9 cellular contexts compared by ENCODE assay signal in the genomic region with DNA sequence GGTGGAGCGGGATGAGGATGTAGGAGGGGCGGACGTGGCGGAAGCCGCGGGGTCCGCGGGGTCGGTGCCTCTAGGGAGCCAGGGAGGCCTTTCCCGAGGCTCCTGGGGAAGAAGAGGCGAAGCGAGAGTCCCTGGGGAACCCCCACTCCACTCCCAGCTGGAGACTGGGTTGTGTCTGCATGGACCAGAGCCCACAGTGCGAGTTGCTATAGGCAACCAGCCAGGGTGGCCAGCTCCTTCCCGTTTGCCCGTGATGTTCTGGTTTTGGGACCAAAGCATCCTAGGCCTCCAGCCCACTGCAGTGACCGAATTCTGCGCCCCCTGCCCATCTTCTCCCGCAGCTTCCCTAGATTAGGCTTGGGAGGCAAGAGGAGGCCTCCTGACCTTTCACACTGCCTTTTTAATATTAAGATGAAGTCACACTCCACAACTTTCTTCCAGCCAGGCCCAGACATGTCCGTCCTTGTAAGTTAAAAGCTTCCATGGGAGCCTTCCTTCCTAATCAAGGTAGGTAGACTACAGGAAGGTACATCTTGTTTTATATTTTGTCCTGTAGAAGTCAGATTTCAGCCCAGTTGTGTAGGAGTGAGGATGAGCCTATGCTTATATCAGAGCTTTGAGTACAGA. TPM values are rescaled to one million over a fixed set of nuclear protein-coding genes. Genes with fewer than 3 reads are reported as not detected.
DNase-seq lines count a peak whose midpoint lies in the region; ATAC-seq, FAIRE-seq and TF ChIP-seq lines count a peak whose summit lies in the region.
"Had no signal": no experiment of that assay in that cellular context is flagged by ENCODE, and none has a peak within 500 bp of the region (broad histone marks: within the 10 kb centered on the region; RNA-seq: fewer than 3 reads in every experiment).

No MANE protein-coding gene starts in this region.

- H3K23ac ChIP-seq in H1 (ENCODE audit: insufficient read length) = no peak overlapping the region

- H3K23me2 ChIP-seq in H1 (ENCODE audit: low read depth, low read length) = peaks cover 2% of the 10 kb centered on the region; the same call in 1 of the 2 replicates

- H3K27ac ChIP-seq in SJCRH30 = peak overlapping the region; percentile 97
- no peak overlapping the region for H3K27ac ChIP-seq in H1 (ENCODE audit: low read depth, low read length)
- peak overlapping the region; percentile 99 for H3K27ac ChIP-seq in vagina

- peak overlapping the region; percentile 25; the same call in 1 of the 2 replicates for H2AFZ ChIP-seq in H1 (ENCODE audit: low read length)

- no peaks in the 10 kb centered on the region for H3K9me3 ChIP-seq in BE2C
- H3K9me3 ChIP-seq in SJCRH30 (replicated peaks) = no peaks in the 10 kb centered on the region
- no peaks in the 10 kb centered on the region for H3K9me3 ChIP-seq in H1 (ENCODE audit: insufficient read depth in 2 of 2, low read depth in 1 of 2, low read length in 1 of 2)
- H3K9me3 ChIP-seq in vagina = no peaks in the 10 kb centered on the region

- H3K27me3 ChIP-seq in BE2C (no peaks in the 10 kb centered on the region), SJCRH30 (no peaks in the 10 kb centered on the region), H1 (replicated peaks in 1 of 4; ENCODE audit: control insufficient read depth in 3 of 4, extremely low read depth in 1 of 4, insufficient read depth in 3 of 4, low read length in 3 of 4) (no peaks in the 10 kb centered on the region), vagina (no peaks in the 10 kb centered on the region)

- peak overlapping the region in 3 of 4 experiments; percentile 62 to 78 (median 63); a peak in 5 of 7 replicates for H3K9ac ChIP-seq in H1 (replicated peaks in 1 of 4; ENCODE audit: extremely low read depth in 1 of 4, low read depth in 3 of 4, low read length in 3 of 4)

- no peak overlapping the region for H2BK12ac ChIP-seq in H1 (ENCODE audit: low read depth, low read length)

- peak overlapping the region; percentile 87 for H3K56ac ChIP-seq in H1 (replicated peaks; ENCODE audit: insufficient read length, low read depth, low read length)

- no peak for TF ChIP-seq POLR2A in H1 (IDR thresholded peaks at IDR 0.05; ENCODE audit: control extremely low read depth in 1 of 2, low read depth in 2 of 2, low read length in 2 of 2)
- TF ChIP-seq POLR2A in vagina (IDR thresholded peaks at IDR 0.05) = no peak

- H3K4me1 ChIP-seq in BE2C (no peaks in the 10 kb centered on the region), SJCRH30 (no peaks in the 10 kb centered on the region), H1 (replicated peaks in 1 of 4; ENCODE audit: control insufficient read depth in 3 of 4, insufficient read depth in 4 of 4, low read length in 3 of 4) (no peaks in the 10 kb centered on the region; a peak in 2 of 7 replicates), vagina (peaks cover 23% of the 10 kb centered on the region)

- peak overlapping the region; percentile 67 to 77 for H3K4me2 ChIP-seq in H1 (ENCODE audit: insufficient read depth in 1 of 2, low read depth in 2 of 2, low read length in 2 of 2)

- ATAC-seq in GM18858 (IDR thresholded peaks at IDR 0.05; ENCODE audit: unreplicated experiment) (peak; percentile 17), HG03175 (IDR thresholded peaks at IDR 0.05; ENCODE audit: unreplicated experiment) (peak; percentile 24)

- 5% methylated on average over 19 of the region's 19 CpGs; no CpG with 5 or more reads in 1 of the 2 experiments for WGBS in H1 (ENCODE audit: extremely low coverage in 1 of 2, insufficient coverage in 1 of 2, insufficient read length in 1 of 2, insufficient replicate concordance in 2 of 2, low coverage in 1 of 2, low lambda C conversion rate in 2 of 2, missing lambda C conversion rate in 1 of 2), 2 experiments

- peak overlapping the region; percentile 21 for H3K4ac ChIP-seq in H1 (replicated peaks; ENCODE audit: insufficient read length, low read depth, low read length)

- H2BK5ac ChIP-seq in H1 (ENCODE audit: low read depth, low read length) = 0 out of 2 replicates have a peak overlapping the region, but pooled peaks have one; percentile 16

- H2BK120ac ChIP-seq in H1 (replicated peaks; ENCODE audit: low read depth, low read length) = no peak overlapping the region

- no peaks in the 10 kb centered on the region for H4K20me1 ChIP-seq in H1 (replicated peaks in 1 of 2; ENCODE audit: control insufficient read depth in 1 of 2, insufficient read depth in 2 of 2, low read length in 2 of 2)

- H3K79me1 ChIP-seq in H1 (ENCODE audit: low read depth, low read length) = no peaks in the 10 kb centered on the region

- H4K8ac ChIP-seq in H1 (ENCODE audit: extremely low read depth, insufficient read depth, low read length) = peak overlapping the region; percentile 72; the same call in 1 of the 2 replicates

- H3K18ac ChIP-seq in H1 (ENCODE audit: extremely low read depth, low read length) = 0 out of 2 replicates have a peak overlapping the region, but pooled peaks have one; percentile 13

- DNase-seq in BE2C (peak; percentile 84), SJCRH30 (no peak), H1 (ENCODE audit: low read depth in 1 of 2, low spot score in 2 of 2) (no peak), mucosa of gallbladder (ENCODE audit: low spot score) (peak; percentile 59), vagina (ENCODE audit: extremely low spot score in 2 of 2) (no peak), GM19238 (ENCODE audit: insufficient read length, low spot score) (no peak)

- no peak overlapping the region for H4K91ac ChIP-seq in H1 (replicated peaks; ENCODE audit: insufficient read length, low read length)

- no peak overlapping the region for H2BK20ac ChIP-seq in H1 (ENCODE audit: low read length)

- CTCF ChIA-PET in H1 (lab: Charles Lee; ENCODE audit: partially characterized antibody) = interaction anchor here (0.9 to 3.6 kb wide), 7 partner anchors 48 to 214 kb away, joined by 3 to 18 read pairs (median 5); no protein-coding TSS in a partner anchor

- no peak overlapping the region for H3K14ac ChIP-seq in H1 (ENCODE audit: insufficient read length)

- POLR2A ChIA-PET in H1 (lab: Charles Lee; ENCODE audit: partially characterized antibody) = interaction anchor here (0.6 to 3.0 kb wide), 12 partner anchors 9 to 212 kb away, joined by 3 to 10 read pairs (median 3); no protein-coding TSS in a partner anchor

- no peak for FAIRE-seq in H1 (lab: Jason Lieb, UNC)
- FAIRE-seq: TTC549 had no signal

- H2BK15ac ChIP-seq in H1 (ENCODE audit: low read length) = no peak overlapping the region

- TF ChIP-seq EP300 in H1 (IDR thresholded peaks at IDR 0.05; ENCODE audit: borderline replicate concordance in 1 of 2, low read depth in 2 of 2, low read length in 2 of 2) = no peak

- H3K36me3 ChIP-seq in BE2C (no peaks in the 10 kb centered on the region), SJCRH30 (0 out of 2 replicates have a peak, but pooled peaks cover 5% of the 10 kb centered on the region), H1 (ENCODE audit: control insufficient read depth in 2 of 4, insufficient read depth in 4 of 4, low read length in 3 of 4) (peaks cover 0 to 7% (median 0%) of the 10 kb centered on the region in 4 experiments; a peak in 3 of 8 replicates), vagina (peaks cover 0 to 15% of the 10 kb centered on the region in 2 donors)

- TF ChIP-seq RAD21 in H1 (IDR thresholded peaks at IDR 0.05 in 1 of 2, conservative IDR thresholded peaks at IDR 0.05 in 1 of 2; ENCODE audit: low read depth in 2 of 2, low read length in 2 of 2) = no peak

- peak overlapping the region; percentile 39 for H4K5ac ChIP-seq in H1 (ENCODE audit: insufficient read length, low read depth, low read length)

- intact Hi-C loops in vagina (cut with DNase I) = loop anchor here (5.0 kb wide), 1 partner anchor 209 kb away; a partner anchor contains a TSS

- H3K4me3 ChIP-seq in BE2C (ENCODE audit: low read depth, low read length) (peak overlapping the region; percentile 77), SJCRH30 (peak overlapping the region; percentile 87), H1 (ENCODE audit: extremely low read depth in 1 of 4, insufficient read depth in 2 of 4, low read depth in 3 of 4, low read length in 4 of 4) (peak overlapping the region; percentile 75 to 88 (median 78)), vagina (peak overlapping the region; percentile 91 to 96)

- H2AK5ac ChIP-seq in H1 (ENCODE audit: low read depth, low read length) = no peak overlapping the region

- no peaks in the 10 kb centered on the region for H3K79me2 ChIP-seq in H1 (ENCODE audit: control insufficient read depth in 1 of 2, insufficient read depth in 2 of 2, low read length in 2 of 2)

- TF ChIP-seq CTCF in BE2C (IDR thresholded peaks at IDR 0.05; ENCODE audit: low read depth, low read length) (no peak), H1 (IDR thresholded peaks at IDR 0.05; ENCODE audit: control extremely low read depth in 1 of 3, insufficient read depth in 1 of 3, low read depth in 1 of 3, low read length in 3 of 3) (no peak), vagina (IDR thresholded peaks at IDR 0.05) (no peak)

RNA-seq across cellular contexts. Expression of a gene that starts 0.5 kb away (rescaled TPM):
- 64.2 TPM for polyA plus RNA-seq in BE2C (2012; ENCODE audit: insufficient read depth, insufficient read length, low read depth)
- total RNA-seq in SJCRH30 (2014; rRNA removed; shearing (Covaris generic)) = 102 and 105 TPM in 2 replicates
- total RNA-seq in H1 (2021; fragmentation: NEBNext Ultra II Directional; extraction: Animal tissue kit (Norgen Biotek cat#: 25700)) = 66.4 and 71.0 TPM in 2 replicates
- 37.7 and 49.5 TPM in 2 replicates for polyA plus RNA-seq in H1 (2011; rRNA removed)
- 51.8 TPM for polyA plus RNA-seq in H1 (2011; cell fraction: cytosol; rRNA removed)
- 33.2 TPM for polyA plus RNA-seq in H1 (2011; cell fraction: nucleus; rRNA removed)
- 41.9 to 66.4 TPM (median 42.7 TPM) in 4 replicates for polyA plus RNA-seq in H1 (2012, experiment 1 of 2)
- 27.4 TPM for polyA plus RNA-seq in H1 (2012, experiment 2 of 2)
- 104 TPM for polyA plus RNA-seq in H1 (2013, experiment 1 of 2)
- 114 TPM for polyA plus RNA-seq in H1 (2013, experiment 2 of 2)
- polyA minus RNA-seq in H1 (2011; rRNA and poly(A)+ RNA removed) = 21.5 and 37.8 TPM in 2 replicates
- polyA minus RNA-seq in H1 (2011; cell fraction: cytosol; rRNA and poly(A)+ RNA removed) = 12.8 TPM
- 31.9 TPM for polyA minus RNA-seq in H1 (2011; cell fraction: nucleus; rRNA and poly(A)+ RNA removed)
- total RNA-seq in mucosa of gallbladder (64.7 TPM), vagina (39.8 TPM)

RNA-seq across cellular contexts. Expression of a gene that starts 42.6 kb away (rescaled TPM):
- 0.86 TPM for polyA plus RNA-seq in BE2C (2012; ENCODE audit: insufficient read depth, insufficient read length, low read depth)
- 0.18 and 0.30 TPM in 2 replicates for total RNA-seq in SJCRH30 (2014; rRNA removed; shearing (Covaris generic))
- 0.08 and 0.22 TPM in 2 replicates for total RNA-seq in H1 (2021; fragmentation: NEBNext Ultra II Directional; extraction: Animal tissue kit (Norgen Biotek cat#: 25700))
- polyA plus RNA-seq in H1 (2011; rRNA removed) = 0.13 and 0.17 TPM in 2 replicates
- polyA plus RNA-seq in H1 (2011; cell fraction: cytosol; rRNA removed) = 0.28 TPM
- polyA plus RNA-seq in H1 (2011; cell fraction: nucleus; rRNA removed) = 0.11 TPM
- 0.08 to 0.09 TPM in 2 of 4 replicates, not detected in the others for polyA plus RNA-seq in H1 (2012, experiment 1 of 2)
- 0.10 TPM for polyA plus RNA-seq in H1 (2012, experiment 2 of 2)
- 0.04 TPM for polyA plus RNA-seq in H1 (2013, experiment 1 of 2)
- polyA plus RNA-seq in H1 (2013, experiment 2 of 2) = 0.04 TPM
- polyA minus RNA-seq in H1 (2011; rRNA and poly(A)+ RNA removed) = 0.54 TPM in 1 of 2 replicates, not detected in the other
- not detected for polyA minus RNA-seq in H1 (2011; cell fraction: cytosol; rRNA and poly(A)+ RNA removed)
- 0.50 TPM for polyA minus RNA-seq in H1 (2011; cell fraction: nucleus; rRNA and poly(A)+ RNA removed)
- total RNA-seq in mucosa of gallbladder (0.49 TPM), vagina (2.7 TPM)

RNA-seq across cellular contexts. Expression of a gene that starts 43.0 kb away (rescaled TPM):
- 2.5 TPM for polyA plus RNA-seq in BE2C (2012; ENCODE audit: insufficient read depth, insufficient read length, low read depth)
- total RNA-seq in SJCRH30 (2014; rRNA removed; shearing (Covaris generic)) = 1.0 and 1.9 TPM in 2 replicates
- total RNA-seq in H1 (2021; fragmentation: NEBNext Ultra II Directional; extraction: Animal tissue kit (Norgen Biotek cat#: 25700)) = 3.6 and 4.0 TPM in 2 replicates
- polyA plus RNA-seq in H1 (2011; rRNA removed) = 3.3 and 4.3 TPM in 2 replicates
- 3.4 TPM for polyA plus RNA-seq in H1 (2011; cell fraction: cytosol; rRNA removed)
- polyA plus RNA-seq in H1 (2011; cell fraction: nucleus; rRNA removed) = 5.4 TPM
- 1.5 to 2.9 TPM (median 2.5 TPM) in 4 replicates for polyA plus RNA-seq in H1 (2012, experiment 1 of 2)
- polyA plus RNA-seq in H1 (2012, experiment 2 of 2) = 1.3 TPM
- 1.3 TPM for polyA plus RNA-seq in H1 (2013, experiment 1 of 2)
- polyA plus RNA-seq in H1 (2013, experiment 2 of 2) = 2.0 TPM
- 13.2 and 16.1 TPM in 2 replicates for polyA minus RNA-seq in H1 (2011; rRNA and poly(A)+ RNA removed)
- polyA minus RNA-seq in H1 (2011; cell fraction: cytosol; rRNA and poly(A)+ RNA removed) = 3.5 TPM
- polyA minus RNA-seq in H1 (2011; cell fraction: nucleus; rRNA and poly(A)+ RNA removed) = 13.3 TPM
- total RNA-seq in mucosa of gallbladder = 2.0 TPM
- 8.1 TPM for total RNA-seq in vagina

Comparison
In these comparisons a context has a peak if more than half of its experiments do, and no peak if none do; other contexts are left out.
1. DNase-seq: peak in BE2C (single experiment) and mucosa of gallbladder (single experiment); none in SJCRH30 (0 of 2), H1 (0 of 2), vagina (0 of 2) and GM19238 (single experiment).
2. Peak in every context shown above with its lines, with median percentiles within 50 percentile points of each other: H3K4me3 ChIP-seq.